In genomic region chr2:172084734-172085459, GRCh38 we compare ENCODE assay signal across 1 cellular context.
TF ChIP-seq lines count a peak whose summit lies in the region.

No MANE protein-coding gene starts in this region.

TF ChIP-seq in HepG2, 621 proteins besides CTCF, POLR2A, EP300 and RAD21 (continued from another document and continues in another):
- no peak for TF ChIP-seq ETS1 (CRISPR knock-in tag; IDR thresholded peaks at IDR 0.05)
- no peak for TF ChIP-seq ZFP36 (IDR thresholded peaks at IDR 0.05; ENCODE audit: borderline replicate concordance, low read depth, low read length, partially characterized antibody)
- TF ChIP-seq SUZ12 (IDR thresholded peaks at IDR 0.05; ENCODE audit: low read depth, low read length) = no peak
- peak; percentile 81 for TF ChIP-seq NFYC (CRISPR knock-in tag; IDR thresholded peaks at IDR 0.05)
- no peak for TF ChIP-seq NCOA5 (CRISPR knock-in tag; IDR thresholded peaks at IDR 0.05)
- no peak; the same call in 1 of the 2 replicates for TF ChIP-seq ZNF276 (CRISPR knock-in tag; IDR thresholded peaks at IDR 0.05; ENCODE audit: low read depth)
- 0 out of 2 replicates have a peak, but pooled peaks have one; percentile 55 for TF ChIP-seq ZNF431 (CRISPR knock-in tag; IDR thresholded peaks at IDR 0.05; ENCODE audit: borderline replicate concordance, low read depth)
- no peak for TF ChIP-seq SKI (IDR thresholded peaks at IDR 0.05; ENCODE audit: partially characterized antibody)
- no peak for TF ChIP-seq ATF5 (CRISPR knock-in tag; IDR thresholded peaks at IDR 0.05; ENCODE audit: low read depth)
- no peak for TF ChIP-seq ZBTB1 (CRISPR knock-in tag; IDR thresholded peaks at IDR 0.05; ENCODE audit: borderline replicate concordance)
- TF ChIP-seq EED (CRISPR knock-in tag; IDR thresholded peaks at IDR 0.05) = peak; percentile 93
- TF ChIP-seq AFF4 (CRISPR knock-in tag; IDR thresholded peaks at IDR 0.05) = no peak
- TF ChIP-seq ZNF670 (CRISPR knock-in tag; IDR thresholded peaks at IDR 0.05; ENCODE audit: borderline replicate concordance) = no peak
- no peak for TF ChIP-seq TSC22D2 (CRISPR knock-in tag; IDR thresholded peaks at IDR 0.05; ENCODE audit: borderline replicate concordance)
- no peak for TF ChIP-seq TBL1XR1 (IDR thresholded peaks at IDR 0.05; ENCODE audit: borderline replicate concordance, low read length, partially characterized antibody)
- TF ChIP-seq PLSCR1 (CRISPR knock-in tag; IDR thresholded peaks at IDR 0.05; ENCODE audit: borderline replicate concordance) = no peak
- TF ChIP-seq ZNF746 (CRISPR knock-in tag; IDR thresholded peaks at IDR 0.05) = peak; percentile 56; the same call in 1 of the 2 replicates
- TF ChIP-seq SP4 (CRISPR knock-in tag; IDR thresholded peaks at IDR 0.05) = no peak
- TF ChIP-seq SMC3 (IDR thresholded peaks at IDR 0.05; ENCODE audit: low read length) = no peak
- TF ChIP-seq PITX1 (CRISPR knock-in tag; IDR thresholded peaks at IDR 0.05) = no peak
- no peak for TF ChIP-seq ZNF513 (CRISPR knock-in tag; conservative IDR thresholded peaks at IDR 0.05)
- TF ChIP-seq ATF1 (CRISPR knock-in tag; IDR thresholded peaks at IDR 0.05) = no peak
- no peak for TF ChIP-seq ZSCAN9 (CRISPR knock-in tag; IDR thresholded peaks at IDR 0.05; ENCODE audit: borderline replicate concordance)
- no peak for TF ChIP-seq ZUFSP (CRISPR knock-in tag; IDR thresholded peaks at IDR 0.05; ENCODE audit: borderline replicate concordance)
- TF ChIP-seq RELA (CRISPR knock-in tag; IDR thresholded peaks at IDR 0.05) = no peak
- no peak for TF ChIP-seq SIX1 (CRISPR knock-in tag; IDR thresholded peaks at IDR 0.05; ENCODE audit: borderline replicate concordance)
- no peak for TF ChIP-seq ZNF17 (CRISPR knock-in tag; IDR thresholded peaks at IDR 0.05)
- no peak for TF ChIP-seq ZNF407 (CRISPR knock-in tag; IDR thresholded peaks at IDR 0.05; ENCODE audit: not compliant biosample characterization)
- 0 out of 2 replicates have a peak, but pooled peaks have one; percentile 77 for TF ChIP-seq NAIF1 (CRISPR knock-in tag; IDR thresholded peaks at IDR 0.05; ENCODE audit: borderline replicate concordance)
- TF ChIP-seq NFKB2 (CRISPR knock-in tag; IDR thresholded peaks at IDR 0.05; ENCODE audit: borderline replicate concordance) = no peak; the same call in 1 of the 2 replicates
- peak; percentile 80 for TF ChIP-seq TBX2 (CRISPR knock-in tag; IDR thresholded peaks at IDR 0.05; ENCODE audit: borderline replicate concordance)
- TF ChIP-seq HOXA7 (CRISPR knock-in tag; IDR thresholded peaks at IDR 0.05) = no peak
- no peak; the same call in 1 of the 2 replicates for TF ChIP-seq PHF20 (CRISPR knock-in tag; IDR thresholded peaks at IDR 0.05)
- TF ChIP-seq ERF (CRISPR knock-in tag; IDR thresholded peaks at IDR 0.05) = no peak
- 0 out of 2 replicates have a peak, but pooled peaks have one; percentile 46 for TF ChIP-seq MTA1 (CRISPR knock-in tag; IDR thresholded peaks at IDR 0.05; ENCODE audit: borderline replicate concordance)
- no peak for TF ChIP-seq ZBTB44 (CRISPR knock-in tag; IDR thresholded peaks at IDR 0.05)
